12 cellular contexts compared by ENCODE assay signal in the genomic region with DNA sequence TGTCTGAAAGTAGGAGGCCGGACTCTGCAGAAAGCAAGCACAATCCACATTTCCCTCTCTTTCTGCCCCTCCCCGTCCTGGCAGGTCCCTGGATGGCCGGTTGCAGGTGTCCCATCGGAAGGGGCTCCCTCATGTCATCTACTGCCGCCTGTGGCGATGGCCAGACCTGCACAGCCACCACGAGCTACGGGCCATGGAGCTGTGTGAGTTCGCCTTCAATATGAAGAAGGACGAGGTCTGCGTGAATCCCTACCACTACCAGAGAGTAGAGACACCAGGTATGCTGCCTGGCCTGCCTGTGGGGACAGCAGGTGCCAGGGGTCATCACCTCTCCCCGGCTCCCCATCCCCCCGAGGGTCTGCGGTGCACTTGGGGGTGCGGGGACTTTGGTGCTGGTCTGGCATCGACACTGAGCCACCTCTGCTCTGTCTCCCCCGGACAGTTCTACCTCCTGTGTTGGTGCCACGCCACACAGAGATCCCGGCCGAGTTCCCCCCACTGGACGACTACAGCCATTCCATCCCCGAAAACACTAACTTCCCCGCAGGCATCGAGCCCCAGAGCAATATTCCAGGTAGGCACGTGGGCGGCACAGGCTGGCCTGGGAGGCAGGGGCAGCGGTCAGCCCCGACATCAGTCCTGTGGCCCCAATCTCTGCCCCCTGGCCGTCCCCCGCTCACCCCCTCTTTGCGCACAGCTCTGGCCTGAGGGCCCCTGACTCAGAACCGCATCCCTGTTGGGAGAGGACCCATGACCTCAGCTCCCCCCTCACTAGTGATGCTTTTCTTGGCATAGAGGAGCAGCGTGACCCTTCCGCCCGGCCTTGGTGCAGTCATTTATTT.
DNase-seq lines count a peak whose midpoint lies in the region; ATAC-seq, FAIRE-seq and TF ChIP-seq lines count a peak whose summit lies in the region.
"Had no signal": no experiment of that assay in that cellular context is flagged by ENCODE, and none has a peak within 500 bp of the region (broad histone marks: within the 10 kb centered on the region; RNA-seq: fewer than 3 reads in every experiment).

No MANE protein-coding gene starts in this region.

- CTCF ChIA-PET in Caco-2 (lab: Charles Lee) = interaction anchor here (0.6 kb wide), 1 partner anchor 469 kb away, joined by 5 read pairs; no protein-coding TSS in a partner anchor

- DNase-seq in Caco-2 (no peak), astrocyte (ENCODE audit: low read depth) (peak; percentile 83), heart left ventricle (peak; percentile 66 to 78 (median 76)), osteocyte (ENCODE audit: extremely low spot score, unreplicated experiment) (no peak), G401 (ENCODE audit: low spot score) (no peak), natural killer cell (no peak), NCI-H1092 treated with DMSO at 0.1 percent for 48 hours (lab: John Stamatoyannopoulos, UW) (no peak)
- DNase-seq: CD4-positive, CD25-positive, alpha-beta regulatory T cell; NCI-H2171; SHP77; stimulated activated CD4-positive, alpha-beta T cell treated with anti-CD3 and anti-CD28 coated beads, Interleukin-2, amount 100 ng/mL, for 24 hours had no signal

- no peak overlapping the region for H3K4me3 Mint-ChIP-seq in Caco-2 (ENCODE audit: unreplicated experiment)
- no peak overlapping the region for H3K4me3 Mint-ChIP-seq in astrocyte (ENCODE audit: unreplicated experiment)
- peak overlapping the region; percentile 20 for H3K4me3 Mint-ChIP-seq in osteocyte (ENCODE audit: unreplicated experiment)
- H3K4me3 Mint-ChIP-seq in natural killer cell = no peak overlapping the region
- H3K4me3 Mint-ChIP-seq: CD4-positive, CD25-positive, alpha-beta regulatory T cell had no signal

- H3K36me3 ChIP-seq in Caco-2 (ENCODE audit: control insufficient read depth, insufficient read depth, low read length) (no peaks in the 10 kb centered on the region; the same call in 1 of the 2 replicates), astrocyte (ENCODE audit: insufficient read depth, low read length) (peaks cover 8% of the 10 kb centered on the region), heart left ventricle (peaks cover 0 to 49% (median 32%) of the 10 kb centered on the region in 9 donors)

- intact Hi-C loops in Caco-2 (cut with micrococcal nuclease; ENCODE audit: unreplicated experiment) = no loop called here
- intact Hi-C loops in heart left ventricle (cut with DNase I) = loop anchor here in 2 of 10 donors (5.0 kb wide), 2 partner anchors 38 to 98 kb away; a partner anchor contains a TSS
- intact Hi-C loops in natural killer cell (cut with micrococcal nuclease) = no loop called here

- WGBS in heart left ventricle, 4 donors = 74 to 81% (median 78%) methylated on average over 28 to 35 of the region's 35 CpGs

- no peaks in the 10 kb centered on the region for H3K9me3 Mint-ChIP-seq in Caco-2 (ENCODE audit: unreplicated experiment)
- no peaks in the 10 kb centered on the region for H3K9me3 Mint-ChIP-seq in astrocyte (ENCODE audit: unreplicated experiment)
- H3K9me3 Mint-ChIP-seq in osteocyte (ENCODE audit: unreplicated experiment) = no peaks in the 10 kb centered on the region
- no peaks in the 10 kb centered on the region for H3K9me3 Mint-ChIP-seq in natural killer cell
- H3K9me3 Mint-ChIP-seq: CD4-positive, CD25-positive, alpha-beta regulatory T cell had no signal

- BruUV-seq in Caco-2 (replicated peaks; lab: Mats Ljungman, UMichigan) = no TSS peak

- H3K4me1 Mint-ChIP-seq in Caco-2 (ENCODE audit: low read depth, unreplicated experiment) (peaks cover 7% of the 10 kb centered on the region), astrocyte (ENCODE audit: low read depth, unreplicated experiment) (peaks cover 37% of the 10 kb centered on the region), osteocyte (ENCODE audit: unreplicated experiment) (peaks cover 59% of the 10 kb centered on the region), natural killer cell (peaks cover 24 to 40% of the 10 kb centered on the region in 2 donors)

- H3K27ac Mint-ChIP-seq in Caco-2 (ENCODE audit: unreplicated experiment) = peak overlapping the region; percentile 42
- peak overlapping the region; percentile 14 for H3K27ac Mint-ChIP-seq in astrocyte (ENCODE audit: unreplicated experiment)
- H3K27ac Mint-ChIP-seq in osteocyte (ENCODE audit: unreplicated experiment) = peak overlapping the region; percentile 87
- peak overlapping the region in 1 of 2 donors; percentile 24 for H3K27ac Mint-ChIP-seq in natural killer cell

- H3K79me2 ChIP-seq in astrocyte (ENCODE audit: insufficient read depth, low read length) = peaks cover 58% of the 10 kb centered on the region

- no peak for FAIRE-seq in astrocyte (lab: Jason Lieb, UNC)

- peaks cover 47% of the 10 kb centered on the region for H3K36me3 Mint-ChIP-seq in Caco-2 (ENCODE audit: insufficient read depth, unreplicated experiment)
- H3K36me3 Mint-ChIP-seq in astrocyte (ENCODE audit: low read depth, unreplicated experiment) = peaks cover 33% of the 10 kb centered on the region
- H3K36me3 Mint-ChIP-seq in osteocyte (ENCODE audit: unreplicated experiment) = peaks cover 19% of the 10 kb centered on the region
- peaks cover 8% of the 10 kb centered on the region for H3K36me3 Mint-ChIP-seq in natural killer cell

- H3K27me3 ChIP-seq in Caco-2 (replicated peaks; ENCODE audit: control insufficient read depth, insufficient read depth, low read length) (no peaks in the 10 kb centered on the region), astrocyte (ENCODE audit: insufficient read depth, low read length) (no peaks in the 10 kb centered on the region), heart left ventricle (no peaks in the 10 kb centered on the region)

- no peak overlapping the region for H3K4me3 ChIP-seq in Caco-2 (ENCODE audit: low read depth, low read length)
- no peak overlapping the region for H3K4me3 ChIP-seq in astrocyte (ENCODE audit: insufficient read depth, low read depth, low read length)
- no peak overlapping the region for H3K4me3 ChIP-seq in heart left ventricle

- H2AFZ ChIP-seq in astrocyte (ENCODE audit: low read depth, low read length) = no peak overlapping the region

- TF ChIP-seq CTCF in Caco-2 (IDR thresholded peaks at IDR 0.05; ENCODE audit: insufficient read depth in 1 of 2, low read depth in 1 of 2, low read length in 1 of 2, severe bottlenecking in 1 of 2, unreplicated experiment in 1 of 2) = no peak
- TF ChIP-seq CTCF in astrocyte (IDR thresholded peaks at IDR 0.05; ENCODE audit: insufficient read depth, low read depth, low read length) = no peak
- peak in 4 of 12 donors; percentile 6 to 19 (median 12) for TF ChIP-seq CTCF in heart left ventricle (IDR thresholded peaks at IDR 0.05)
- peak; percentile 22 for TF ChIP-seq CTCF in osteocyte (IDR thresholded peaks at IDR 0.05)
- TF ChIP-seq CTCF in natural killer cell (IDR thresholded peaks at IDR 0.05) = no peak

- peak overlapping the region; percentile 79 for H3K9ac ChIP-seq in astrocyte (ENCODE audit: low read length)

- H3K27me3 Mint-ChIP-seq in Caco-2 (ENCODE audit: insufficient read depth, unreplicated experiment) = no peaks in the 10 kb centered on the region
- H3K27me3 Mint-ChIP-seq in astrocyte (ENCODE audit: low read depth, unreplicated experiment) = no peaks in the 10 kb centered on the region
- no peaks in the 10 kb centered on the region for H3K27me3 Mint-ChIP-seq in osteocyte (ENCODE audit: unreplicated experiment)
- H3K27me3 Mint-ChIP-seq in natural killer cell (ENCODE audit: low read depth in 2 of 2) = no peaks in the 10 kb centered on the region
- H3K27me3 Mint-ChIP-seq: CD4-positive, CD25-positive, alpha-beta regulatory T cell had no signal

- peaks cover 12% of the 10 kb centered on the region for H4K20me1 ChIP-seq in astrocyte (ENCODE audit: insufficient read depth, low read length)

- no peak for TF ChIP-seq POLR2A in heart left ventricle (IDR thresholded peaks at IDR 0.05)

- in situ Hi-C loops in G401 (cut with HindIII; ENCODE audit: low sequenced_read_pairs) = no loop called here

- peak overlapping the region; percentile 96 for H3K27ac ChIP-seq in astrocyte (ENCODE audit: low read depth, low read length)
- H3K27ac ChIP-seq in heart left ventricle = peak overlapping the region in 10 of 12 donors; percentile 29 to 72 (median 50)

- ATAC-seq in heart left ventricle (peak in 3 of 4 donors; percentile 61 to 73 (median 72)), natural killer cell (no peak), HG03342 (IDR thresholded peaks at IDR 0.05; ENCODE audit: unreplicated experiment) (no peak)

- no peaks in the 10 kb centered on the region for H3K9me3 ChIP-seq in Caco-2
- no peaks in the 10 kb centered on the region for H3K9me3 ChIP-seq in astrocyte (ENCODE audit: insufficient read depth, low read depth, low read length)
- no peaks in the 10 kb centered on the region for H3K9me3 ChIP-seq in heart left ventricle

- peak overlapping the region; percentile 74 for H3K4me2 ChIP-seq in astrocyte (ENCODE audit: low read length)

- H3K4me1 ChIP-seq in Caco-2 (no peaks in the 10 kb centered on the region), astrocyte (ENCODE audit: insufficient read depth, low read length) (peaks cover 47% of the 10 kb centered on the region), heart left ventricle (peaks cover 0 to 69% (median 48%) of the 10 kb centered on the region in 12 donors)

- POLR2A ChIA-PET in Caco-2 (lab: Charles Lee) = interaction anchor here (0.5 kb wide), 1 partner anchor 14 kb away, joined by 12 read pairs; no protein-coding TSS in a partner anchor

Comparison
In these comparisons a context has a peak if more than half of its experiments do, and no peak if none do; other contexts are left out.
1. DNase-seq: peak in astrocyte (single experiment) and heart left ventricle (5 of 5); none in Caco-2 (0 of 2), osteocyte (single experiment), G401 (single experiment), natural killer cell (single experiment) and NCI-H1092 treated with DMSO at 0.1 percent for 48 hours (single experiment).
2. ATAC-seq: peak in heart left ventricle (3 of 4); none in natural killer cell (0 of 3) and HG03342 (single experiment).